Comparison of ENCODE assay signal across 17 cellular contexts in genomic region chr6:95802978-95803377, GRCh38.
DNase-seq lines count a peak whose midpoint lies in the region; ATAC-seq and TF ChIP-seq lines count a peak whose summit lies in the region.
"Had no signal": no experiment of that assay in that cellular context is flagged by ENCODE, and none has a peak within 500 bp of the region (broad histone marks: within the 10 kb centered on the region; RNA-seq: fewer than 3 reads in every experiment).

No MANE protein-coding gene starts in this region.

- H3F3A ChIP-seq in GM23338 (replicated peaks; ENCODE audit: low read depth): no peaks in the 10 kb centered on the region

- H3K9ac ChIP-seq in HUES64 (ENCODE audit: low read depth, low read length): no peak overlapping the region
- H3K9ac ChIP-seq: SK-N-SH had no signal

- H3K27ac ChIP-seq in GM23338 (ENCODE audit: low read depth): no peak overlapping the region
- H3K27ac ChIP-seq in HUES64 (ENCODE audit: low read depth, low read length): no peak overlapping the region

- H3K9me3 Mint-ChIP-seq in GM23338 (no peaks in the 10 kb centered on the region), WTC11 (no peaks in the 10 kb centered on the region)

- H3K79me2 ChIP-seq in GM23338 (replicated peaks; ENCODE audit: insufficient read depth): no peaks in the 10 kb centered on the region

- H3K27me3 ChIP-seq in GM23338 (ENCODE audit: insufficient read depth) (peaks cover 87% of the 10 kb centered on the region), HUES64 (ENCODE audit: insufficient read depth, low read length) (peaks cover 67% of the 10 kb centered on the region)
- H3K27me3 ChIP-seq: MG63 had no signal

- H3K27me3 Mint-ChIP-seq in GM23338 (ENCODE audit: insufficient read depth, low read depth, poor library complexity) (peaks cover 63% of the 10 kb centered on the region), WTC11 (ENCODE audit: low read depth) (peaks cover 94% of the 10 kb centered on the region)
- H3K27me3 Mint-ChIP-seq: CD4-positive, CD25-positive, alpha-beta regulatory T cell had no signal

- CTCF ChIA-PET in WTC11 (lab: Charles Lee): interaction anchor here (0.9 kb wide), 1 partner anchor 16 kb away, joined by 3 read pairs; no protein-coding TSS in a partner anchor

- ATAC-seq in GM23338 (peak; percentile 96), WTC11 (peak; percentile 78), HG03521 (IDR thresholded peaks at IDR 0.05; ENCODE audit: unreplicated experiment) (no peak), GM18870 (IDR thresholded peaks at IDR 0.05; ENCODE audit: unreplicated experiment) (no peak)
- ATAC-seq: Panc1 had no signal

- H3K27ac Mint-ChIP-seq in GM23338: no peak overlapping the region
- no peak overlapping the region for H3K27ac Mint-ChIP-seq in WTC11
- H3K27ac Mint-ChIP-seq: CD4-positive, CD25-positive, alpha-beta regulatory T cell had no signal

- POLR2A ChIA-PET in WTC11 (lab: Charles Lee): no interaction called here

- H3K4me3 Mint-ChIP-seq in GM23338 (no peak overlapping the region), WTC11 (no peak overlapping the region)
- H3K4me3 Mint-ChIP-seq: CD4-positive, CD25-positive, alpha-beta regulatory T cell had no signal

- H3K36me3 ChIP-seq in GM23338 (ENCODE audit: insufficient read depth) (no peaks in the 10 kb centered on the region), HUES64 (ENCODE audit: insufficient read depth, low read length) (no peaks in the 10 kb centered on the region)
- H3K36me3 ChIP-seq: MG63 had no signal

- no peaks in the 10 kb centered on the region for H3K9me3 ChIP-seq in HUES64 (ENCODE audit: insufficient read depth, low read depth, low read length)
- H3K9me3 ChIP-seq: MG63, SK-N-SH had no signal

- no peak overlapping the region for H3K4me2 ChIP-seq in GM23338
- H3K4me2 ChIP-seq: SK-N-SH had no signal

- H3K9me2 ChIP-seq in GM23338 (ENCODE audit: insufficient read depth): no peaks in the 10 kb centered on the region
- H3K9me2 ChIP-seq: SK-N-SH had no signal

- H3K4me3 ChIP-seq in GM23338 (no peak overlapping the region), HUES64 (ENCODE audit: low read length) (peak overlapping the region; percentile 5; the same call in 1 of the 2 replicates)
- H3K4me3 ChIP-seq: MG63 had no signal

- peaks cover 16% of the 10 kb centered on the region; the same call in 1 of the 2 replicates for H3K4me1 ChIP-seq in GM23338 (ENCODE audit: insufficient read depth)
- peaks cover 32% of the 10 kb centered on the region for H3K4me1 ChIP-seq in HUES64 (ENCODE audit: insufficient read depth, low read length)

- TF ChIP-seq CTCF in GM23338 (conservative IDR thresholded peaks at IDR 0.05; ENCODE audit: low read depth in 2 of 2) (no peak), WTC11 (IDR thresholded peaks at IDR 0.05) (no peak)

- H2AFZ ChIP-seq in GM23338: no peak overlapping the region

- peaks cover 6% of the 10 kb centered on the region; the same call in 1 of the 2 replicates for H4K20me1 ChIP-seq in GM23338 (replicated peaks; ENCODE audit: insufficient read depth)

- H3K36me3 Mint-ChIP-seq in GM23338 (ENCODE audit: low read depth) (no peaks in the 10 kb centered on the region), WTC11 (no peaks in the 10 kb centered on the region)
- H3K36me3 Mint-ChIP-seq: CD4-positive, CD25-positive, alpha-beta regulatory T cell had no signal

- H3K4me1 Mint-ChIP-seq in GM23338: peaks cover 16% of the 10 kb centered on the region
- peaks cover 24% of the 10 kb centered on the region for H3K4me1 Mint-ChIP-seq in WTC11

- DNase-seq in GM23338 (ENCODE audit: low spot score): peak; percentile 47
- DNase-seq in WTC11 (ENCODE audit: low spot score): no peak
- peak; percentile 26 for DNase-seq in iPS-NIHi11 (ENCODE audit: low spot score)
- no peak for DNase-seq in NCI-H526 treated with DMSO at 0.1 percent for 48 hours (lab: John Stamatoyannopoulos, UW)
- DNase-seq in NCI-H146 (lab: John Stamatoyannopoulos, UW): no peak
- DNase-seq: CD4-positive, CD25-positive, alpha-beta regulatory T cell; GOT3; MG63; NCI-H1417 treated with DMSO at 0.1 percent for 48 hours; NCI-H2081; NK-92 treated with Interleukin-12 subunit alpha and Interleukin-12 subunit beta, amount 100 ng/mL, for 24 hours; SIG-M5; SK-N-SH had no signal

TF ChIP-seq in GM23338, 12 proteins besides CTCF, POLR2A, EP300 and RAD21:
- no peak for TF ChIP-seq CREB1 (CRISPR knock-in tag; IDR thresholded peaks at IDR 0.05; ENCODE audit: low read depth)
- no peak for TF ChIP-seq ZNF331 (CRISPR knock-in tag; IDR thresholded peaks at IDR 0.05; ENCODE audit: low read depth)
- TF ChIP-seq EZH2phosphoT487 (IDR thresholded peaks at IDR 0.05; ENCODE audit: unreplicated experiment): no peak
- TF ChIP-seq NANOG (IDR thresholded peaks at IDR 0.05; ENCODE audit: borderline replicate concordance): peak; percentile 97

TF ChIP-seq in WTC11, 78 proteins besides CTCF, POLR2A, EP300 and RAD21:
- TF ChIP-seq SOX15 (CRISPR knock-in tag; IDR thresholded peaks at IDR 0.05) (no peak), HMGXB4 (CRISPR knock-in tag; IDR thresholded peaks at IDR 0.05) (no peak), ZNF121 (CRISPR knock-in tag; IDR thresholded peaks at IDR 0.05) (no peak), NR3C1 (CRISPR knock-in tag; conservative IDR thresholded peaks at IDR 0.05; ENCODE audit: low read depth) (no peak), ZMAT4 (CRISPR knock-in tag; IDR thresholded peaks at IDR 0.05) (0 out of 2 replicates have a peak, but pooled peaks have one; percentile 14), ZNF232 (CRISPR knock-in tag; IDR thresholded peaks at IDR 0.05) (no peak), GTF2I (CRISPR knock-in tag; conservative IDR thresholded peaks at IDR 0.05) (no peak), SMAD4 (CRISPR knock-in tag; IDR thresholded peaks at IDR 0.05) (no peak), HMGA2 (CRISPR knock-in tag; IDR thresholded peaks at IDR 0.05) (no peak), TEAD1 (CRISPR knock-in tag; IDR thresholded peaks at IDR 0.05) (peak; percentile 49; the same call in 1 of the 2 replicates), SMAD3 (CRISPR knock-in tag; IDR thresholded peaks at IDR 0.05; ENCODE audit: borderline replicate concordance) (no peak), ATF2 (CRISPR knock-in tag; IDR thresholded peaks at IDR 0.05; ENCODE audit: borderline replicate concordance, low read depth) (no peak), RORB (CRISPR knock-in tag; IDR thresholded peaks at IDR 0.05) (0 out of 2 replicates have a peak, but pooled peaks have one; percentile 44), GABPB1 (CRISPR knock-in tag; IDR thresholded peaks at IDR 0.05) (no peak)

Comparison
In these comparisons a context has a peak if more than half of its experiments do, and no peak if none do; other contexts are left out.
1. ATAC-seq: peak in GM23338 (single experiment) and WTC11 (single experiment); none in HG03521 (single experiment) and GM18870 (single experiment).
2. DNase-seq: peak in GM23338 (single experiment) and iPS-NIHi11 (single experiment); none in WTC11 (single experiment), NCI-H526 treated with DMSO at 0.1 percent for 48 hours (single experiment) and NCI-H146 (single experiment).